ENCODE assay signal across 29 cellular contexts in the genomic region with DNA sequence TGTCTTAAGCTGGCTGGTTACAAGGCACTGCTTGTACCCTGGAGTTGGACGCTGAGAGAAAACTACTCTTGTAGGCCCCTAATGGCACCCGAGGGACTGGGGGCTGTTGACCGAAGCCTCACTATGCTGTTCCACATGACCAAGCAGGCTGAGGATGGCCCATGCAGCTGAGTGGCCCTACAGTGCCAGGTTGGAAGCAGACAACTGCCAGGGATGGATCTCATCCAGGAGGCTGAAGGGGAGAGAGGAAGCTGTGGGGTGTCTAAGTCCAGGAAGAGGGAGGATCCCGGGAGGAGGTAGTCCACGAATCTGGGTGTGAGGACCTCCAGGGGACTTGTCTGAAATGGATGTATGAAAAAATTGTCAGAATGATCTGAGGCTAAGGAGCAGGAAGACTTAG. TPM values are rescaled to one million over a fixed set of nuclear protein-coding genes. Genes with fewer than 3 reads are reported as not detected.
"Had no signal": no experiment of that assay in that cellular context is flagged by ENCODE, and none has a peak within 500 bp of the region (broad histone marks: within the 10 kb centered on the region; RNA-seq: fewer than 3 reads in every experiment).

No MANE protein-coding gene starts in this region.

- ATAC-seq: activated CD8-positive, alpha-beta T cell treated with anti-CD3 and anti-CD28 coated beads for 36 hours; activated T-cell treated with anti-CD3 and anti-CD28 coated beads, Interleukin-2, amount 50 U/mL, for 72 hours; activated T-helper 17 cell treated with anti-CD3 and anti-CD28 coated beads, Interleukin-2, amount 50 U/mL, for 72 hours; PC-3 had no signal

- DNase-seq: activated CD4-positive, alpha-beta T cell treated with anti-CD3 and anti-CD28 coated beads, Interleukin-2, amount 10 ng/mL, durations not matched to agents 24 days and 14 days; activated CD4-positive, alpha-beta T cell treated with anti-CD3 and anti-CD28 coated beads, Interleukin-2, amount 50 U/mL, for 4 hours; activated CD8-positive, alpha-beta T cell treated with anti-CD3 and anti-CD28 coated beads for 36 hours; activated effector memory CD4-positive, alpha-beta T cell treated with anti-CD3 and anti-CD28 coated beads, Interleukin-2, amount 50 U/mL, for 16 hours; activated naive CD4-positive, alpha-beta T cell; activated naive CD4-positive, alpha-beta T cell treated with anti-CD3 and anti-CD28 coated beads, Interleukin-2, amount 50 U/mL, for 16 hours; activated naive CD8-positive, alpha-beta T cell treated with anti-CD3 and anti-CD28 coated beads for 36 hours; activated T-cell treated with anti-CD3 and anti-CD28 coated beads, Interleukin-2, amount 50 U/mL, for 1 hour; activated T-cell treated with anti-CD3 and anti-CD28 coated beads, Interleukin-2, amount 50 U/mL, for 72 hours; amniotic stem cell; aorta; brain microvascular endothelial cell; Kasumi-1; KG1; MG63; NCI-H1048; NCI-H187 treated with DMSO at 0.1 percent for 48 hours; NCI-H510A; NCI-H774; PC-3; Peyer's patch; RPMI8226; SHP77 treated with DMSO at 0.1 percent for 48 hours; SK-N-SH had no signal

- H3K27ac ChIP-seq: brain microvascular endothelial cell, cardiac muscle cell, Peyer's patch, SJSA1 had no signal

- H3K27me3 ChIP-seq: MG63, Peyer's patch had no signal

- H3K4me3 ChIP-seq: cardiac muscle cell, MG63, Peyer's patch, SJSA1 had no signal

- H3K9me3 Mint-ChIP-seq: activated CD4-positive, alpha-beta T cell treated with anti-CD3 and anti-CD28 coated beads, Interleukin-2, amount 10 ng/mL, durations not matched to agents 24 days and 14 days; activated CD8-positive, alpha-beta T cell treated with anti-CD3 and anti-CD28 coated beads for 36 hours; activated naive CD8-positive, alpha-beta T cell treated with anti-CD3 and anti-CD28 coated beads for 36 hours; activated T-cell treated with anti-CD3 and anti-CD28 coated beads, Interleukin-2, amount 50 U/mL, for 72 hours; activated T-helper 17 cell treated with anti-CD3 and anti-CD28 coated beads, Interleukin-2, amount 50 U/mL, for 72 hours; T-helper 1 cell treated with Interleukin-12 subunit alpha and Interleukin-12 subunit beta and Interleukin-4 antibody, amounts not matched to agents 30 μg/mL and 1 μg/mL, for 36 hours; T-helper 2 cell treated with Interferon-gamma antibody and Interleukin-4, amounts not matched to agents 5 μg/mL and 100 μg/mL, for 36 hours had no signal

- H3K4me1 ChIP-seq: Peyer's patch had no signal

- H3K27ac Mint-ChIP-seq: activated CD4-positive, alpha-beta T cell treated with anti-CD3 and anti-CD28 coated beads, Interleukin-2, amount 10 ng/mL, durations not matched to agents 24 days and 14 days; activated CD8-positive, alpha-beta T cell treated with anti-CD3 and anti-CD28 coated beads for 36 hours; activated naive CD8-positive, alpha-beta T cell treated with anti-CD3 and anti-CD28 coated beads for 36 hours; activated T-cell treated with anti-CD3 and anti-CD28 coated beads, Interleukin-2, amount 50 U/mL, for 72 hours; activated T-helper 17 cell treated with anti-CD3 and anti-CD28 coated beads, Interleukin-2, amount 50 U/mL, for 72 hours; T-helper 1 cell treated with Interleukin-12 subunit alpha and Interleukin-12 subunit beta and Interleukin-4 antibody, amounts not matched to agents 30 μg/mL and 1 μg/mL, for 36 hours; T-helper 2 cell treated with Interferon-gamma antibody and Interleukin-4, amounts not matched to agents 5 μg/mL and 100 μg/mL, for 36 hours had no signal

- H3K36me3 ChIP-seq: brain microvascular endothelial cell, cardiac muscle cell, MG63, Peyer's patch, SJSA1 had no signal

- H3K4me1 Mint-ChIP-seq: activated CD4-positive, alpha-beta T cell treated with anti-CD3 and anti-CD28 coated beads, Interleukin-2, amount 10 ng/mL, durations not matched to agents 24 days and 14 days; activated naive CD8-positive, alpha-beta T cell treated with anti-CD3 and anti-CD28 coated beads for 36 hours; activated T-helper 17 cell treated with anti-CD3 and anti-CD28 coated beads, Interleukin-2, amount 50 U/mL, for 72 hours had no signal

- H3K9me3 ChIP-seq: MG63, Peyer's patch, SJSA1, SK-N-SH had no signal

- H3K36me3 Mint-ChIP-seq: activated naive CD8-positive, alpha-beta T cell treated with anti-CD3 and anti-CD28 coated beads for 36 hours had no signal

- H3K4me3 Mint-ChIP-seq: activated CD4-positive, alpha-beta T cell treated with anti-CD3 and anti-CD28 coated beads, Interleukin-2, amount 10 ng/mL, durations not matched to agents 24 days and 14 days; activated CD8-positive, alpha-beta T cell treated with anti-CD3 and anti-CD28 coated beads for 36 hours; activated naive CD8-positive, alpha-beta T cell treated with anti-CD3 and anti-CD28 coated beads for 36 hours; activated T-cell treated with anti-CD3 and anti-CD28 coated beads, Interleukin-2, amount 50 U/mL, for 72 hours; activated T-helper 17 cell treated with anti-CD3 and anti-CD28 coated beads, Interleukin-2, amount 50 U/mL, for 72 hours; T-helper 1 cell treated with Interleukin-12 subunit alpha and Interleukin-12 subunit beta and Interleukin-4 antibody, amounts not matched to agents 30 μg/mL and 1 μg/mL, for 36 hours; T-helper 2 cell treated with Interferon-gamma antibody and Interleukin-4, amounts not matched to agents 5 μg/mL and 100 μg/mL, for 36 hours had no signal

RNA-seq across cellular contexts. Expression of gene FOXD2, which starts 45.8 kb away (rescaled TPM):
- total RNA-seq: cardiac muscle cell had no signal
- polyA plus RNA-seq: SK-N-SH had no signal
